11 cellular contexts compared by ENCODE assay signal in genomic region chr3:194369522-194370279, GRCh38. TPM values are rescaled to one million over a fixed set of nuclear protein-coding genes. Genes with fewer than 3 reads are reported as not detected.
DNase-seq lines count a peak whose midpoint lies in the region; TF ChIP-seq lines count a peak whose summit lies in the region.
"Had no signal": no experiment of that assay in that cellular context is flagged by ENCODE, and none has a peak within 500 bp of the region (broad histone marks: within the 10 kb centered on the region; RNA-seq: fewer than 3 reads in every experiment).

Gene LRRC15 (minus strand): TSS chr3:194369743. CDS start chr3:194361043, 8,700 bp downstream.

- no peaks in the 10 kb centered on the region for H3K9me3 ChIP-seq in HUES6 (ENCODE audit: control insufficient read depth, insufficient read depth, low read depth, low read length)
- H3K9me3 ChIP-seq in mammary epithelial cell (replicated peaks; ENCODE audit: insufficient read depth, low read length), result no peaks in the 10 kb centered on the region

- H3K36me3 ChIP-seq in HUES6 (ENCODE audit: control insufficient read depth, insufficient read depth, low read length) (no peaks in the 10 kb centered on the region), mammary epithelial cell (ENCODE audit: insufficient read depth, low read length) (no peaks in the 10 kb centered on the region)

- WGBS in mammary epithelial cell (ENCODE audit: low coverage, missing lambda C conversion rate), result 11% methylated on average over 18 of the region's 21 CpGs

- H3K27me3 ChIP-seq in HUES6 (ENCODE audit: control insufficient read depth, insufficient read depth, low read length), result peaks cover 10% of the 10 kb centered on the region
- no peaks in the 10 kb centered on the region for H3K27me3 ChIP-seq in mammary epithelial cell (ENCODE audit: insufficient read depth, low read length)

- no peaks in the 10 kb centered on the region for H4K20me1 ChIP-seq in mammary epithelial cell (ENCODE audit: insufficient read depth, low read length)

- H3K79me2 ChIP-seq in mammary epithelial cell (ENCODE audit: insufficient read depth, low read length), result no peaks in the 10 kb centered on the region

- intact Hi-C loops in mammary epithelial cell (cut with micrococcal nuclease), result no loop called here

- in situ Hi-C loops in mammary epithelial cell (cut with MboI; ENCODE audit: low sequenced_read_pairs in 2 of 2), result no loop called here

- POLR2A ChIA-PET in AG04449 (lab: Yijun Ruan, JAX), result interaction anchor here (1.2 to 1.9 kb wide), 2 partner anchors 19 to 23 kb away, joined by 3 to 4 read pairs; no protein-coding TSS in a partner anchor

- H3K27ac ChIP-seq in HUES6 (ENCODE audit: low read depth, low read length) (no peak within 1 kb of the TSS), mammary epithelial cell (ENCODE audit: insufficient read depth, low read depth, low read length) (no peak within 1 kb of the TSS)

- H3K4me3 ChIP-seq in AG04449 (ENCODE audit: low read depth, low read length) (peak within 1 kb of the TSS; percentile 23), HUES6 (ENCODE audit: low read depth, low read length) (peak within 1 kb of the TSS; percentile 46; the same call in 1 of the 2 replicates), mammary epithelial cell (replicated peaks in 1 of 3; ENCODE audit: insufficient read depth in 1 of 3, low read depth in 2 of 3, low read length in 3 of 3) (no peak within 1 kb of the TSS)

- CTCF ChIA-PET in AG04449 (lab: Yijun Ruan, JAX), result interaction anchor here (1.3 to 17.5 kb wide), 5 partner anchors 19 to 36 kb away, joined by 3 to 274 read pairs (median 4); no protein-coding TSS in a partner anchor
- CTCF ChIA-PET in mammary epithelial cell (lab: Charles Lee; ENCODE audit: low non-redundant PET), result interaction anchor here (0.6 kb wide), 1 partner anchor 35 kb away, joined by 8 read pairs; no protein-coding TSS in a partner anchor

- TF ChIP-seq CTCF in AG04449 (IDR thresholded peaks at IDR 0.05; ENCODE audit: insufficient read depth, low read length, missing control alignments), result peak; percentile 3
- no peak for TF ChIP-seq CTCF in mammary epithelial cell (conservative IDR thresholded peaks at IDR 0.05 in 1 of 2, IDR thresholded peaks at IDR 0.05 in 1 of 2; ENCODE audit: extremely low read depth in 1 of 2, insufficient read depth in 1 of 2, low read depth in 1 of 2, low read length in 2 of 2)

- dilution Hi-C loops in mammary epithelial cell (cut with HindIII; ENCODE audit: low sequenced_read_pairs), result loop anchor here (5.0 kb wide), 1 partner anchor 87 kb away; no protein-coding TSS in a partner anchor

- no TSS peak for BruUV-seq in mammary epithelial cell (replicated peaks; lab: Mats Ljungman, UMichigan)

- DNase-seq in AG04449 (ENCODE audit: low read depth, low spot score), result no peak
- peak; percentile 24 for DNase-seq in mammary epithelial cell
- DNase-seq in kidney tubule cell (ENCODE audit: low spot score), result peak; percentile 47
- no peak for DNase-seq in activated CD4-positive, alpha-beta T cell treated with anti-CD3 and anti-CD28 coated beads, Interleukin-2, amount 50 U/mL, for 1 hour
- DNase-seq in amygdala (lab: John Stamatoyannopoulos, UW), result no peak
- DNase-seq in DMS153 (lab: John Stamatoyannopoulos, UW), result no peak
- no peak for DNase-seq in activated gamma-delta T cell (lab: John Stamatoyannopoulos, UW)
- DNase-seq: KG1; stimulated activated CD4-positive, alpha-beta T cell treated with anti-CD3 and anti-CD28 coated beads, Interleukin-4, amount 100 ng/mL, for 4 hours had no signal

- H3K9ac ChIP-seq in HUES6 (ENCODE audit: low read length) (no peak within 1 kb of the TSS), mammary epithelial cell (ENCODE audit: insufficient read depth, low read length) (no peak within 1 kb of the TSS)

- H3K4me1 ChIP-seq in HUES6 (ENCODE audit: control insufficient read depth, insufficient read depth, low read length), result peaks cover 41% of the 10 kb centered on the region
- no peaks in the 10 kb centered on the region for H3K4me1 ChIP-seq in mammary epithelial cell (ENCODE audit: insufficient read depth, low read length)

- H3K4me2 ChIP-seq in mammary epithelial cell (ENCODE audit: insufficient read depth, low read depth, low read length), result no peak within 1 kb of the TSS

- no peak within 1 kb of the TSS for H2AFZ ChIP-seq in mammary epithelial cell (ENCODE audit: low read depth, low read length)

RNA-seq across cellular contexts. Expression of gene LRRC15, which starts in this region (rescaled TPM):
- total RNA-seq in mammary epithelial cell, result under 1 TPM in 1 of 2 donors, not detected in 1; under 0.01 TPM
- not detected for polyA plus RNA-seq in mammary epithelial cell
- not detected for polyA minus RNA-seq in mammary epithelial cell
- total RNA-seq: CD8-positive, alpha-beta memory T cell had no signal
- polyA plus RNA-seq: CD8-positive, alpha-beta memory T cell had no signal

Comparison
In these comparisons a context has a peak if more than half of its experiments do, and no peak if none do; other contexts are left out.
1. Peak in DNase-seq in mammary epithelial cell; RNA of the gene not detected or under 1 TPM.
2. H3K4me3 ChIP-seq: peak in AG04449 (single experiment) and HUES6 (single experiment); none in mammary epithelial cell (0 of 3).